Comparison of ENCODE assay signal across 15 cellular contexts in genomic region chr6:87914637-87915395, GRCh38.
A peak's percentile ranks its signal among the peaks of the same experiment; 100 is the strongest.
DNase-seq lines count a peak whose midpoint lies in the region; ATAC-seq and TF ChIP-seq lines count a peak whose summit lies in the region.
"Had no signal": no experiment of that assay in that cellular context is flagged by ENCODE, and none has a peak within 500 bp of the region (broad histone marks: within the 10 kb centered on the region; RNA-seq: fewer than 3 reads in every experiment).

No MANE protein-coding gene starts in this region.

- ATAC-seq in HG03175 (IDR thresholded peaks at IDR 0.05; ENCODE audit: unreplicated experiment), result peak; percentile 69
- peak; percentile 77 for ATAC-seq in activated CD8-positive, alpha-beta T cell treated with anti-CD3 and anti-CD28 coated beads for 36 hours
- ATAC-seq: HCT116 had no signal

- peaks cover 10% of the 10 kb centered on the region for H3K4me1 Mint-ChIP-seq in activated CD4-positive, alpha-beta T cell treated with anti-CD3 and anti-CD28 coated beads, Interleukin-2, amount 10 ng/mL, durations not matched to agents 24 days and 14 days
- H3K4me1 Mint-ChIP-seq in activated CD8-positive, alpha-beta T cell treated with anti-CD3 and anti-CD28 coated beads for 36 hours (ENCODE audit: low read depth), result peaks cover 17% of the 10 kb centered on the region
- H3K4me1 Mint-ChIP-seq: central memory CD8-positive, alpha-beta T cell had no signal

- no peak overlapping the region for H3K27ac Mint-ChIP-seq in activated CD4-positive, alpha-beta T cell treated with anti-CD3 and anti-CD28 coated beads, Interleukin-2, amount 10 ng/mL, durations not matched to agents 24 days and 14 days
- H3K27ac Mint-ChIP-seq in activated CD8-positive, alpha-beta T cell treated with anti-CD3 and anti-CD28 coated beads for 36 hours, result no peak overlapping the region

- POLR2A ChIA-PET in activated CD8-positive, alpha-beta T cell treated with anti-CD3 and anti-CD28 coated beads for 36 hours (lab: Charles Lee), result no interaction called here

- CTCF ChIA-PET in activated CD8-positive, alpha-beta T cell treated with anti-CD3 and anti-CD28 coated beads for 36 hours (lab: Charles Lee), result interaction anchor here (0.7 to 1.8 kb wide), 3 partner anchors 14 to 83 kb away, joined by 3 to 8 read pairs (median 3); no protein-coding TSS in a partner anchor

- peaks cover 0 to 8% of the 10 kb centered on the region in 2 experiments for H3K4me1 ChIP-seq in neutrophil (ENCODE audit: control insufficient read depth in 1 of 2, insufficient read depth in 1 of 2, low read depth in 1 of 2, low read length in 1 of 2)
- H3K4me1 ChIP-seq: Peyer's patch had no signal

- DNase-seq in activated CD4-positive, alpha-beta T cell treated with anti-CD3 and anti-CD28 coated beads, Interleukin-2, amount 10 ng/mL, durations not matched to agents 24 days and 14 days, result peak; percentile 74
- no peak for DNase-seq in activated CD4-positive, alpha-beta T cell treated with anti-CD3 and anti-CD28 coated beads, Interleukin-2, amount 50 U/mL, for 4 hours
- peak; percentile 34 for DNase-seq in activated CD8-positive, alpha-beta T cell treated with anti-CD3 and anti-CD28 coated beads for 36 hours
- no peak for DNase-seq in NCI-H774 (lab: John Stamatoyannopoulos, UW)
- DNase-seq in caudate nucleus (lab: John Stamatoyannopoulos, UW), result no peak
- DNase-seq in SHP77 (lab: John Stamatoyannopoulos, UW), result no peak
- DNase-seq: EL; stimulated activated naive CD4-positive, alpha-beta T cell treated with Interleukin-2 at 50 U/mL for 16 hours; WERI-Rb-1 had no signal

- intact Hi-C loops in activated CD4-positive, alpha-beta T cell treated with anti-CD3 and anti-CD28 coated beads, Interleukin-2, amount 10 ng/mL, durations not matched to agents 24 days and 14 days (cut with micrococcal nuclease), result no loop called here
- intact Hi-C loops in activated CD8-positive, alpha-beta T cell treated with anti-CD3 and anti-CD28 coated beads for 36 hours (cut with micrococcal nuclease), result no loop called here

- peaks cover 3% of the 10 kb centered on the region for H3K9me3 Mint-ChIP-seq in activated CD4-positive, alpha-beta T cell treated with anti-CD3 and anti-CD28 coated beads, Interleukin-2, amount 10 ng/mL, durations not matched to agents 24 days and 14 days
- H3K9me3 Mint-ChIP-seq in activated CD8-positive, alpha-beta T cell treated with anti-CD3 and anti-CD28 coated beads for 36 hours, result peaks cover 3% of the 10 kb centered on the region
- H3K9me3 Mint-ChIP-seq: central memory CD8-positive, alpha-beta T cell had no signal

- peaks cover 31% of the 10 kb centered on the region for H3K27me3 Mint-ChIP-seq in activated CD4-positive, alpha-beta T cell treated with anti-CD3 and anti-CD28 coated beads, Interleukin-2, amount 10 ng/mL, durations not matched to agents 24 days and 14 days
- peaks cover 6% of the 10 kb centered on the region for H3K27me3 Mint-ChIP-seq in activated CD8-positive, alpha-beta T cell treated with anti-CD3 and anti-CD28 coated beads for 36 hours

- H3K27ac ChIP-seq in neutrophil (peak overlapping the region; percentile 35), caudate nucleus (ENCODE audit: low read depth, low read length) (no peak overlapping the region)
- H3K27ac ChIP-seq: Peyer's patch, WERI-Rb-1 had no signal

- TF ChIP-seq CTCF in activated CD8-positive, alpha-beta T cell treated with anti-CD3 and anti-CD28 coated beads for 36 hours (IDR thresholded peaks at IDR 0.05), result no peak
- no peak for TF ChIP-seq CTCF in neutrophil (IDR thresholded peaks at IDR 0.05)

- no peak overlapping the region for H3K4me3 Mint-ChIP-seq in activated CD4-positive, alpha-beta T cell treated with anti-CD3 and anti-CD28 coated beads, Interleukin-2, amount 10 ng/mL, durations not matched to agents 24 days and 14 days
- no peak overlapping the region for H3K4me3 Mint-ChIP-seq in activated CD8-positive, alpha-beta T cell treated with anti-CD3 and anti-CD28 coated beads for 36 hours
- H3K4me3 Mint-ChIP-seq: central memory CD8-positive, alpha-beta T cell; nephron had no signal

- no peak overlapping the region for H3K4me3 ChIP-seq in neutrophil (ENCODE audit: low read depth in 1 of 2, low read length in 1 of 2)
- H3K4me3 ChIP-seq: Peyer's patch had no signal

- H3K36me3 ChIP-seq in neutrophil, result no peaks in the 10 kb centered on the region
- H3K36me3 ChIP-seq: Peyer's patch, WERI-Rb-1 had no signal

- no peaks in the 10 kb centered on the region for H3K36me3 Mint-ChIP-seq in activated CD4-positive, alpha-beta T cell treated with anti-CD3 and anti-CD28 coated beads, Interleukin-2, amount 10 ng/mL, durations not matched to agents 24 days and 14 days (ENCODE audit: low read depth)
- H3K36me3 Mint-ChIP-seq in activated CD8-positive, alpha-beta T cell treated with anti-CD3 and anti-CD28 coated beads for 36 hours (ENCODE audit: low read depth), result no peaks in the 10 kb centered on the region

- H3K27me3 ChIP-seq in neutrophil, result peaks cover 51% of the 10 kb centered on the region
- H3K27me3 ChIP-seq: Peyer's patch had no signal

- no peaks in the 10 kb centered on the region for H3K9me3 ChIP-seq in neutrophil
- H3K9me3 ChIP-seq: Peyer's patch had no signal

Comparison
In these comparisons a context has a peak if more than half of its experiments do, and no peak if none do; other contexts are left out.
1. DNase-seq: peak in activated CD4-positive, alpha-beta T cell treated with anti-CD3 and anti-CD28 coated beads, Interleukin-2, amount 10 ng/mL, durations not matched to agents 24 days and 14 days (single experiment) and activated CD8-positive, alpha-beta T cell treated with anti-CD3 and anti-CD28 coated beads for 36 hours (single experiment); none in activated CD4-positive, alpha-beta T cell treated with anti-CD3 and anti-CD28 coated beads, Interleukin-2, amount 50 U/mL, for 4 hours (0 of 2), NCI-H774 (single experiment), caudate nucleus (0 of 61) and SHP77 (0 of 2).